ENCODE assay signal across 19 cellular contexts in the genomic region with DNA sequence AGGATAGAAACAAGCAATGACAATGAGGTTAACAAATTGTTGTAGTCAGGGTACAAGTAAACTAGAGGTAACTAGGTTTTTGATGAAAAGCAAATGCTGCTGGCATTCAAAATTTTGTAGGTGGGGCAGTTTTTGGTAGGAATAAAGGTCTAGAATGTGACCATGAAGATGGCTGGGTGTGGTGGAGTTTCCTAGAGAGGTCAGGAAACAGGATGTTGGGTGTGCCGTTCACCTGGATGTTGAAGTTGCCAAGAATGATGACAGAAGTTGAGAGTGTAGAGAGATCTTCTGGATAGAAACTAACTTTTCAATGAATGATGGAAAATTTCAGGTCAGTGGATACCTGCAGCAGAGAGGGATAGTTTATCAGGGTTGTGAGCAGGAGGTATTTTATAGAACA. TPM values are rescaled to one million over a fixed set of nuclear protein-coding genes. Genes with fewer than 3 reads are reported as not detected.
DNase-seq lines count a peak whose midpoint lies in the region; ATAC-seq and TF ChIP-seq lines count a peak whose summit lies in the region.
"Had no signal": no experiment of that assay in that cellular context is flagged by ENCODE, and none has a peak within 500 bp of the region (broad histone marks: within the 10 kb centered on the region; RNA-seq: fewer than 3 reads in every experiment).

No MANE protein-coding gene starts in this region.

- no peaks in the 10 kb centered on the region for H3K4me1 Mint-ChIP-seq in activated naive CD8-positive, alpha-beta T cell treated with anti-CD3 and anti-CD28 coated beads, Interleukin-2, amount 10 ng/mL, durations not matched to agents 7 days and 5 days
- H3K4me1 Mint-ChIP-seq in activated naive CD8-positive, alpha-beta T cell treated with anti-CD3 and anti-CD28 coated beads for 36 hours: peaks cover 10% of the 10 kb centered on the region
- no peaks in the 10 kb centered on the region for H3K4me1 Mint-ChIP-seq in WTC11

- CTCF ChIA-PET in WTC11 (lab: Charles Lee): no interaction called here

- no peaks in the 10 kb centered on the region for H3K27me3 Mint-ChIP-seq in activated naive CD8-positive, alpha-beta T cell treated with anti-CD3 and anti-CD28 coated beads, Interleukin-2, amount 10 ng/mL, durations not matched to agents 7 days and 5 days
- no peaks in the 10 kb centered on the region for H3K27me3 Mint-ChIP-seq in activated naive CD8-positive, alpha-beta T cell treated with anti-CD3 and anti-CD28 coated beads for 36 hours
- H3K27me3 Mint-ChIP-seq in WTC11 (ENCODE audit: low read depth): no peaks in the 10 kb centered on the region

- peak; percentile 52 for ATAC-seq in activated naive CD8-positive, alpha-beta T cell treated with anti-CD3 and anti-CD28 coated beads, Interleukin-2, amount 10 ng/mL, durations not matched to agents 7 days and 5 days (ENCODE audit: low read depth)
- peak; percentile 81 for ATAC-seq in esophagus mucosa
- ATAC-seq in HG02642 (IDR thresholded peaks at IDR 0.05; ENCODE audit: poor library complexity, unreplicated experiment): no peak
- ATAC-seq in WTC11: no peak
- ATAC-seq in sciatic nerve: no peak

- no peaks in the 10 kb centered on the region for H3K9me3 Mint-ChIP-seq in activated naive CD8-positive, alpha-beta T cell treated with anti-CD3 and anti-CD28 coated beads, Interleukin-2, amount 10 ng/mL, durations not matched to agents 7 days and 5 days
- H3K9me3 Mint-ChIP-seq in activated naive CD8-positive, alpha-beta T cell treated with anti-CD3 and anti-CD28 coated beads for 36 hours: peaks cover 2% of the 10 kb centered on the region
- H3K9me3 Mint-ChIP-seq in WTC11: no peaks in the 10 kb centered on the region

- no peak overlapping the region for H3K27ac Mint-ChIP-seq in activated naive CD8-positive, alpha-beta T cell treated with anti-CD3 and anti-CD28 coated beads, Interleukin-2, amount 10 ng/mL, durations not matched to agents 7 days and 5 days
- no peak overlapping the region for H3K27ac Mint-ChIP-seq in activated naive CD8-positive, alpha-beta T cell treated with anti-CD3 and anti-CD28 coated beads for 36 hours
- no peak overlapping the region for H3K27ac Mint-ChIP-seq in WTC11

- intact Hi-C loops in sciatic nerve (cut with DNase I): no loop called here

- H3K36me3 Mint-ChIP-seq in activated naive CD8-positive, alpha-beta T cell treated with anti-CD3 and anti-CD28 coated beads, Interleukin-2, amount 10 ng/mL, durations not matched to agents 7 days and 5 days: peaks cover 8% of the 10 kb centered on the region
- peaks cover 7% of the 10 kb centered on the region for H3K36me3 Mint-ChIP-seq in activated naive CD8-positive, alpha-beta T cell treated with anti-CD3 and anti-CD28 coated beads for 36 hours
- H3K36me3 Mint-ChIP-seq in WTC11: no peaks in the 10 kb centered on the region; the same call in 1 of the 2 replicates

- no peak overlapping the region for H3K4me3 Mint-ChIP-seq in activated naive CD8-positive, alpha-beta T cell treated with anti-CD3 and anti-CD28 coated beads, Interleukin-2, amount 10 ng/mL, durations not matched to agents 7 days and 5 days
- no peak overlapping the region for H3K4me3 Mint-ChIP-seq in activated naive CD8-positive, alpha-beta T cell treated with anti-CD3 and anti-CD28 coated beads for 36 hours
- no peak overlapping the region for H3K4me3 Mint-ChIP-seq in WTC11

- POLR2A ChIA-PET in activated naive CD8-positive, alpha-beta T cell treated with anti-CD3 and anti-CD28 coated beads, Interleukin-2, amount 10 ng/mL, durations not matched to agents 7 days and 5 days (lab: Charles Lee): no interaction called here
- POLR2A ChIA-PET in WTC11 (lab: Charles Lee): no interaction called here

- TF ChIP-seq CTCF in WTC11 (IDR thresholded peaks at IDR 0.05): no peak

- no peak for DNase-seq in activated naive CD8-positive, alpha-beta T cell treated with anti-CD3 and anti-CD28 coated beads, Interleukin-2, amount 10 ng/mL, durations not matched to agents 7 days and 5 days
- no peak for DNase-seq in activated naive CD8-positive, alpha-beta T cell treated with anti-CD3 and anti-CD28 coated beads for 36 hours
- DNase-seq in SW480 (ENCODE audit: low spot score): peak; percentile 15
- DNase-seq in superior temporal gyrus (ENCODE audit: extremely low spot score): no peak
- DNase-seq in WTC11 (ENCODE audit: low spot score): no peak
- no peak for DNase-seq in sciatic nerve (ENCODE audit: low spot score)
- DNase-seq: Calu3, DMS53, H7, Karpas-422, NCI-H1105 treated with DMSO at 0.1 percent for 48 hours, NCI-H1694 treated with DMSO at 0.1 percent for 48 hours, NCI-H446, NCI-H774 had no signal

TF ChIP-seq in WTC11, 78 proteins besides CTCF, POLR2A, EP300 and RAD21 (continues in another document):
- TF ChIP-seq ZNF263 (CRISPR knock-in tag; IDR thresholded peaks at IDR 0.05; ENCODE audit: low read depth) (no peak), CBFB (CRISPR knock-in tag; IDR thresholded peaks at IDR 0.05; ENCODE audit: low read depth) (no peak), ATF1 (CRISPR knock-in tag; IDR thresholded peaks at IDR 0.05) (no peak), ZNF138 (CRISPR knock-in tag; conservative IDR thresholded peaks at IDR 0.05) (no peak), OVOL2 (CRISPR knock-in tag; IDR thresholded peaks at IDR 0.05; ENCODE audit: borderline replicate concordance) (no peak), TP53 (CRISPR knock-in tag; IDR thresholded peaks at IDR 0.05) (no peak), HMGA2 (CRISPR knock-in tag; IDR thresholded peaks at IDR 0.05) (no peak), MYBL2 (CRISPR knock-in tag; IDR thresholded peaks at IDR 0.05) (no peak), RORB (CRISPR knock-in tag; IDR thresholded peaks at IDR 0.05) (no peak), GRHL2 (CRISPR knock-in tag; IDR thresholded peaks at IDR 0.05; ENCODE audit: insufficient replicate concordance, severe bottlenecking) (no peak)
- TF ChIP-seq, protein P1, sequence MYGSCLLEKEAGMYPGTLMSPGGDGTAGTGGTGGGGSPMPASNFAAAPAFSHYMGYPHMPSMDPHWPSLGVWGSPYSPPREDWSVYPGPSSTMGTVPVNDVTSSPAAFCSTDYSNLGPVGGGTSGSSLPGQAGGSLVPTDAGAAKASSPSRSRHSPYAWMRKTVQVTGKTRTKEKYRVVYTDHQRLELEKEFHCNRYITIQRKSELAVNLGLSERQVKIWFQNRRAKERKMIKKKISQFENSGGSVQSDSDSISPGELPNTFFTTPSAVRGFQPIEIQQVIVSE (CRISPR knock-in tag; IDR thresholded peaks at IDR 0.05; ENCODE audit: borderline replicate concordance): no peak
- TF ChIP-seq, protein P2, sequence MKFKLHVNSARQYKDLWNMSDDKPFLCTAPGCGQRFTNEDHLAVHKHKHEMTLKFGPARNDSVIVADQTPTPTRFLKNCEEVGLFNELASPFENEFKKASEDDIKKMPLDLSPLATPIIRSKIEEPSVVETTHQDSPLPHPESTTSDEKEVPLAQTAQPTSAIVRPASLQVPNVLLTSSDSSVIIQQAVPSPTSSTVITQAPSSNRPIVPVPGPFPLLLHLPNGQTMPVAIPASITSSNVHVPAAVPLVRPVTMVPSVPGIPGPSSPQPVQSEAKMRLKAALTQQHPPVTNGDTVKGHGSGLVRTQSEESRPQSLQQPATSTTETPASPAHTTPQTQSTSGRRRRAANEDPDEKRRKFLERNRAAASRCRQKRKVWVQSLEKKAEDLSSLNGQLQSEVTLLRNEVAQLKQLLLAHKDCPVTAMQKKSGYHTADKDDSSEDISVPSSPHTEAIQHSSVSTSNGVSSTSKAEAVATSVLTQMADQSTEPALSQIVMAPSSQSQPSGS (CRISPR knock-in tag; IDR thresholded peaks at IDR 0.05; ENCODE audit: borderline replicate concordance, low read depth): no peak
- TF ChIP-seq, protein P3, sequence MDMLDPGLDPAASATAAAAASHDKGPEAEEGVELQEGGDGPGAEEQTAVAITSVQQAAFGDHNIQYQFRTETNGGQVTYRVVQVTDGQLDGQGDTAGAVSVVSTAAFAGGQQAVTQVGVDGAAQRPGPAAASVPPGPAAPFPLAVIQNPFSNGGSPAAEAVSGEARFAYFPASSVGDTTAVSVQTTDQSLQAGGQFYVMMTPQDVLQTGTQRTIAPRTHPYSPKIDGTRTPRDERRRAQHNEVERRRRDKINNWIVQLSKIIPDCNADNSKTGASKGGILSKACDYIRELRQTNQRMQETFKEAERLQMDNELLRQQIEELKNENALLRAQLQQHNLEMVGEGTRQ (CRISPR knock-in tag; IDR thresholded peaks at IDR 0.05): no peak
- TF ChIP-seq, protein P4, sequence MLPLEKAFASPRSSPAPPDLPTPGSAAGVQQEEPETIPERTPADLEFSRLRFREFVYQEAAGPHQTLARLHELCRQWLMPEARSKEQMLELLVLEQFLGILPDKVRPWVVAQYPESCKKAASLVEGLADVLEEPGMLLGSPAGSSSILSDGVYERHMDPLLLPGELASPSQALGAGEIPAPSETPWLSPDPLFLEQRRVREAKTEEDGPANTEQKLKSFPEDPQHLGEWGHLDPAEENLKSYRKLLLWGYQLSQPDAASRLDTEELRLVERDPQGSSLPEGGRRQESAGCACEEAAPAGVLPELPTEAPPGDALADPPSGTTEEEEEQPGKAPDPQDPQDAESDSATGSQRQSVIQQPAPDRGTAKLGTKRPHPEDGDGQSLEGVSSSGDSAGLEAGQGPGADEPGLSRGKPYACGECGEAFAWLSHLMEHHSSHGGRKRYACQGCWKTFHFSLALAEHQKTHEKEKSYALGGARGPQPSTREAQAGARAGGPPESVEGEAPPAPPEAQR (CRISPR knock-in tag; IDR thresholded peaks at IDR 0.05): no peak
- TF ChIP-seq, protein P5, sequence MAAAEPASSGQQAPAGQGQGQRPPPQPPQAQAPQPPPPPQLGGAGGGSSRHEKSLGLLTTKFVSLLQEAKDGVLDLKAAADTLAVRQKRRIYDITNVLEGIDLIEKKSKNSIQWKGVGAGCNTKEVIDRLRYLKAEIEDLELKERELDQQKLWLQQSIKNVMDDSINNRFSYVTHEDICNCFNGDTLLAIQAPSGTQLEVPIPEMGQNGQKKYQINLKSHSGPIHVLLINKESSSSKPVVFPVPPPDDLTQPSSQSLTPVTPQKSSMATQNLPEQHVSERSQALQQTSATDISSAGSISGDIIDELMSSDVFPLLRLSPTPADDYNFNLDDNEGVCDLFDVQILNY (CRISPR knock-in tag; IDR thresholded peaks at IDR 0.05): no peak

RNA-seq across cellular contexts. Expression of a gene that starts 22.7 kb away (rescaled TPM):
- total RNA-seq in activated naive CD8-positive, alpha-beta T cell treated with anti-CD3 and anti-CD28 coated beads, Interleukin-2, amount 10 ng/mL, durations not matched to agents 7 days and 5 days: 10 to 100 TPM; 57.3 to 62.2 TPM
- 10 to 100 TPM; 40.7 TPM for total RNA-seq in activated naive CD8-positive, alpha-beta T cell treated with anti-CD3 and anti-CD28 coated beads for 36 hours
- 39.9 TPM for total RNA-seq in esophagus mucosa
- 30.8 to 34.7 TPM (median 34.0 TPM) in 3 replicates for total RNA-seq in WTC11 (2021)
- 67.6 TPM for total RNA-seq in sciatic nerve

RNA-seq across cellular contexts. Expression of a gene that starts 25.9 kb away (rescaled TPM):
- not detected for total RNA-seq in activated naive CD8-positive, alpha-beta T cell treated with anti-CD3 and anti-CD28 coated beads, Interleukin-2, amount 10 ng/mL, durations not matched to agents 7 days and 5 days
- total RNA-seq in activated naive CD8-positive, alpha-beta T cell treated with anti-CD3 and anti-CD28 coated beads for 36 hours: under 1 TPM in 1 of 2 experiments, not detected in 1; 0.06 TPM
- total RNA-seq in esophagus mucosa (0.04 TPM), WTC11 (2021) (0.46 to 0.80 TPM (median 0.50 TPM) in 3 replicates), sciatic nerve (1.5 TPM)
- total RNA-seq: A673, Calu3, HT-29, SJSA1 had no signal

Comparison
In these comparisons a context has a peak if more than half of its experiments do, and no peak if none do; other contexts are left out.
1. ATAC-seq: peak in activated naive CD8-positive, alpha-beta T cell treated with anti-CD3 and anti-CD28 coated beads, Interleukin-2, amount 10 ng/mL, durations not matched to agents 7 days and 5 days (single experiment) and esophagus mucosa (single experiment); none in HG02642 (single experiment), WTC11 (single experiment) and sciatic nerve (single experiment).